Comparison of ENCODE assay signal across 25 cellular contexts in genomic region chr1:30893776-30894507, GRCh38. TPM values are rescaled to one million over a fixed set of nuclear protein-coding genes. Genes with fewer than 3 reads are reported as not detected.
DNase-seq lines count a peak whose midpoint lies in the region; ATAC-seq and TF ChIP-seq lines count a peak whose summit lies in the region.
"Had no signal": no experiment of that assay in that cellular context is flagged by ENCODE, and none has a peak within 500 bp of the region (broad histone marks: within the 10 kb centered on the region; RNA-seq: fewer than 3 reads in every experiment).

No MANE protein-coding gene starts in this region.

- 72 to 73% methylated on average over 8 to 9 of the region's 9 CpGs for WGBS in ectodermal cell, 2 experiments

- peaks cover 32% of the 10 kb centered on the region for H3F3A ChIP-seq in neural progenitor cell (ENCODE audit: low read depth)

- DNase-seq in cardiac muscle cell (ENCODE audit: low read depth in 1 of 2, low spot score in 1 of 2), result no peak
- DNase-seq in Right ventricle myocardium superior, result no peak
- peak; percentile 74 for DNase-seq in neural progenitor cell (ENCODE audit: low spot score)
- no peak for DNase-seq in activated effector memory CD4-positive, alpha-beta T cell treated with Interleukin-2 at 50 U/mL for 16 hours
- no peak for DNase-seq in SHP77 (lab: John Stamatoyannopoulos, UW)
- DNase-seq in NCI-H187 treated with DMSO at 0.1 percent for 48 hours (lab: John Stamatoyannopoulos, UW), result no peak
- DNase-seq in T-cell, result no peak
- DNase-seq: activated CD4-positive, alpha-beta T cell treated with anti-CD3 and anti-CD28 coated beads for 36 hours; activated T-cell treated with anti-CD3 and anti-CD28 coated beads, Interleukin-2, amount 50 U/mL, for 48 hours; heart left ventricle; HFFc6; MG63; naive thymus-derived CD4-positive, alpha-beta T cell; NCI-H146; NCI-H510A; NK-92 treated with Interleukin-12 subunit alpha and Interleukin-12 subunit beta, amount 100 ng/mL, for 24 hours; pancreas; upper lobe of right lung had no signal

- intact Hi-C loops in Right ventricle myocardium superior (cut with DNase I), result no loop called here

- H3K4me2 ChIP-seq in neural progenitor cell, result peak overlapping the region; percentile 67

- no peaks in the 10 kb centered on the region for H3K9me3 ChIP-seq in cardiac muscle cell (ENCODE audit: low read depth)
- no peaks in the 10 kb centered on the region for H3K9me3 ChIP-seq in ectodermal cell (ENCODE audit: control insufficient read depth, low read length)
- no peaks in the 10 kb centered on the region for H3K9me3 ChIP-seq in neural progenitor cell (ENCODE audit: low read depth)
- H3K9me3 ChIP-seq: heart left ventricle, MG63, pancreas, SJSA1, upper lobe of right lung had no signal

- H3K36me3 ChIP-seq in cardiac muscle cell (no peaks in the 10 kb centered on the region), ectodermal cell (ENCODE audit: control insufficient read depth, insufficient read depth, low read length) (no peaks in the 10 kb centered on the region), neural progenitor cell (no peaks in the 10 kb centered on the region)
- H3K36me3 ChIP-seq: heart left ventricle, MG63, pancreas, upper lobe of right lung had no signal

- H3K27me3 ChIP-seq in cardiac muscle cell (no peaks in the 10 kb centered on the region), ectodermal cell (ENCODE audit: control insufficient read depth, insufficient read depth, low read length, poor library complexity, severe bottlenecking) (no peaks in the 10 kb centered on the region), neural progenitor cell (no peaks in the 10 kb centered on the region)
- H3K27me3 ChIP-seq: heart left ventricle, MG63, pancreas, SJSA1, upper lobe of right lung had no signal

- POLR2A ChIA-PET in T-cell (lab: Charles Lee), result no interaction called here

- H3K4me1 Mint-ChIP-seq in neural progenitor cell (peaks cover 64% of the 10 kb centered on the region), T-cell (peaks cover 0 to 9% (median 0%) of the 10 kb centered on the region in 3 donors)
- H3K4me1 Mint-ChIP-seq: activated CD4-positive, alpha-beta T cell treated with anti-CD3 and anti-CD28 coated beads for 36 hours had no signal

- peaks cover 51% of the 10 kb centered on the region for H3K79me2 ChIP-seq in neural progenitor cell (ENCODE audit: low read depth)

- peak overlapping the region; percentile 25 for H3K4me3 Mint-ChIP-seq in neural progenitor cell
- no peak overlapping the region for H3K4me3 Mint-ChIP-seq in T-cell
- H3K4me3 Mint-ChIP-seq: activated CD4-positive, alpha-beta T cell treated with anti-CD3 and anti-CD28 coated beads for 36 hours; activated naive CD8-positive, alpha-beta T cell; B cell; HFFc6; memory B cell; naive thymus-derived CD4-positive, alpha-beta T cell had no signal

- H3K36me3 Mint-ChIP-seq in neural progenitor cell, result no peaks in the 10 kb centered on the region
- H3K36me3 Mint-ChIP-seq in T-cell, result no peaks in the 10 kb centered on the region
- H3K36me3 Mint-ChIP-seq: activated naive CD8-positive, alpha-beta T cell; memory B cell; naive thymus-derived CD4-positive, alpha-beta T cell had no signal

- peaks cover 33% of the 10 kb centered on the region for H3K4me1 ChIP-seq in cardiac muscle cell (ENCODE audit: low read depth)
- H3K4me1 ChIP-seq in ectodermal cell (ENCODE audit: control insufficient read depth, insufficient read depth, low read length), result peaks cover 32% of the 10 kb centered on the region
- H3K4me1 ChIP-seq in neural progenitor cell, result peaks cover 29% of the 10 kb centered on the region
- H3K4me1 ChIP-seq: pancreas had no signal

- TF ChIP-seq CTCF in cardiac muscle cell (IDR thresholded peaks at IDR 0.05; ENCODE audit: low read depth, low read length) (no peak), neural progenitor cell (IDR thresholded peaks at IDR 0.05) (no peak)

- H3K27me3 Mint-ChIP-seq in neural progenitor cell (ENCODE audit: insufficient read depth, low read depth) (peaks cover 6% of the 10 kb centered on the region), T-cell (peaks cover 22 to 30% of the 10 kb centered on the region in 2 donors)

- H4K20me1 ChIP-seq in neural progenitor cell (ENCODE audit: low read depth), result peaks cover 46% of the 10 kb centered on the region

- H3K27ac Mint-ChIP-seq in neural progenitor cell (peak overlapping the region; percentile 24), T-cell (no peak overlapping the region)
- H3K27ac Mint-ChIP-seq: activated CD4-positive, alpha-beta T cell treated with anti-CD3 and anti-CD28 coated beads for 36 hours; activated naive CD8-positive, alpha-beta T cell; B cell; HFFc6; memory B cell; naive thymus-derived CD4-positive, alpha-beta T cell had no signal

- CTCF ChIA-PET in T-cell (lab: Charles Lee), result no interaction called here

- no peak overlapping the region for H2AFZ ChIP-seq in neural progenitor cell (replicated peaks)

- H3K4me3 ChIP-seq in cardiac muscle cell, result no peak overlapping the region
- H3K4me3 ChIP-seq in ectodermal cell (ENCODE audit: insufficient read depth, low read depth, low read length), result no peak overlapping the region
- no peak overlapping the region for H3K4me3 ChIP-seq in neural progenitor cell
- H3K4me3 ChIP-seq: heart left ventricle, MG63, pancreas, SJSA1, upper lobe of right lung had no signal

- no peak overlapping the region for H3K9ac ChIP-seq in neural progenitor cell

- ATAC-seq in Right ventricle myocardium superior (ENCODE audit: poor library complexity) (no peak), T-cell (replicated peaks in 1 of 4) (no peak)
- ATAC-seq: activated CD4-positive, alpha-beta T cell treated with anti-CD3 and anti-CD28 coated beads for 36 hours; heart left ventricle; naive thymus-derived CD4-positive, alpha-beta T cell; pancreas; right cardiac atrium; upper lobe of right lung had no signal

- peak overlapping the region; percentile 75 for H3K27ac ChIP-seq in cardiac muscle cell
- H3K27ac ChIP-seq in ectodermal cell (ENCODE audit: insufficient read depth, low read depth, low read length, poor library complexity, severe bottlenecking), result peak overlapping the region; percentile 11
- H3K27ac ChIP-seq in neural progenitor cell, result peak overlapping the region; percentile 63
- H3K27ac ChIP-seq: epithelial cell of prostate, pancreas, SJSA1, upper lobe of right lung had no signal

- H3K9me3 Mint-ChIP-seq in neural progenitor cell (no peaks in the 10 kb centered on the region), T-cell (no peaks in the 10 kb centered on the region)
- H3K9me3 Mint-ChIP-seq: HFFc6, memory B cell had no signal

RNA-seq across cellular contexts. Expression of gene SDC3, which starts 14.6 kb away (rescaled TPM):
- 87.1 and 89.2 TPM in 2 replicates for total RNA-seq in cardiac muscle cell
- 85.2 and 95.7 TPM in 2 replicates for polyA plus RNA-seq in cardiac muscle cell
- total RNA-seq in Right ventricle myocardium superior, result 19.9 TPM
- polyA plus RNA-seq in ectodermal cell (2013, experiment 1 of 4), result 66.7 TPM
- 76.6 TPM for polyA plus RNA-seq in ectodermal cell (2013, experiment 2 of 4)
- polyA plus RNA-seq in ectodermal cell (2013, experiment 3 of 4), result 67.5 TPM
- polyA plus RNA-seq in ectodermal cell (2013, experiment 4 of 4), result 72.5 TPM
- 23.0 and 45.1 TPM in 2 replicates for total RNA-seq in neural progenitor cell (ENCODE audit: low replicate concordance)
- 1 to 10 TPM in 1 of 5 donors, under 1 TPM in 4; 0.07 to 1.1 (median 0.47) TPM for total RNA-seq in T-cell

Comparison
In these comparisons a context has a peak if more than half of its experiments do, and no peak if none do; other contexts are left out.
1. H3K27ac ChIP-seq: peak in every context shown above with its lines; median percentile 75 in cardiac muscle cell; 63 in neural progenitor cell; 11 in ectodermal cell.